In genomic region chr12:12734561-12735071, GRCh38 we compare ENCODE assay signal across 11 cellular contexts. TPM values are rescaled to one million over a fixed set of nuclear protein-coding genes. Genes with fewer than 3 reads are reported as not detected.
DNase-seq lines count a peak whose midpoint lies in the region; ATAC-seq and TF ChIP-seq lines count a peak whose summit lies in the region.
"Had no signal": no experiment of that assay in that cellular context is flagged by ENCODE, and none has a peak within 500 bp of the region (broad histone marks: within the 10 kb centered on the region; RNA-seq: fewer than 3 reads in every experiment).

No MANE protein-coding gene starts in this region.

- H3K4me2 ChIP-seq in mammary epithelial cell (ENCODE audit: insufficient read depth, low read depth, low read length): no peak overlapping the region

- H3K27ac ChIP-seq in left ventricle myocardium inferior (replicated peaks): peak overlapping the region; percentile 57
- no peak overlapping the region for H3K27ac ChIP-seq in mammary epithelial cell (ENCODE audit: insufficient read depth, low read depth, low read length)
- H3K27ac ChIP-seq in muscle layer of duodenum (ENCODE audit: low read length): peak overlapping the region; percentile 57
- H3K27ac ChIP-seq in vagina: peak overlapping the region; percentile 71

- TF ChIP-seq CTCF in left ventricle myocardium inferior (IDR thresholded peaks at IDR 0.05; ENCODE audit: borderline replicate concordance) (no peak), mammary epithelial cell (conservative IDR thresholded peaks at IDR 0.05 in 1 of 2, IDR thresholded peaks at IDR 0.05 in 1 of 2; ENCODE audit: extremely low read depth in 1 of 2, insufficient read depth in 1 of 2, low read depth in 1 of 2, low read length in 2 of 2) (no peak), vagina (IDR thresholded peaks at IDR 0.05) (no peak)

- H3K9ac ChIP-seq in mammary epithelial cell (ENCODE audit: insufficient read depth, low read length): no peak overlapping the region

- H3K4me3 ChIP-seq in left ventricle myocardium inferior (peak overlapping the region; percentile 26), mammary epithelial cell (replicated peaks in 1 of 3; ENCODE audit: insufficient read depth in 1 of 3, low read depth in 2 of 3, low read length in 3 of 3) (no peak overlapping the region), muscle layer of duodenum (ENCODE audit: low read depth in 1 of 2, low read length in 2 of 2) (peak overlapping the region in 1 of 2 donors; percentile 22), vagina (no peak overlapping the region)

- no TSS peak for BruUV-seq in mammary epithelial cell (replicated peaks; lab: Mats Ljungman, UMichigan)

- H3K36me3 ChIP-seq in left ventricle myocardium inferior (no peaks in the 10 kb centered on the region), mammary epithelial cell (ENCODE audit: insufficient read depth, low read length) (no peaks in the 10 kb centered on the region), muscle layer of duodenum (ENCODE audit: control insufficient read depth in 1 of 2, insufficient read depth in 2 of 2, low read length in 2 of 2) (no peaks in the 10 kb centered on the region), vagina (no peaks in the 10 kb centered on the region)

- peak overlapping the region; percentile 4 for H2AFZ ChIP-seq in mammary epithelial cell (ENCODE audit: low read depth, low read length)

- in situ Hi-C loops in mammary epithelial cell (cut with MboI; ENCODE audit: low sequenced_read_pairs in 2 of 2): no loop called here

- peaks cover 6% of the 10 kb centered on the region for H3K79me2 ChIP-seq in mammary epithelial cell (ENCODE audit: insufficient read depth, low read length)

- no peaks in the 10 kb centered on the region for H3K9me3 ChIP-seq in left ventricle myocardium inferior (replicated peaks)
- H3K9me3 ChIP-seq in mammary epithelial cell (replicated peaks; ENCODE audit: insufficient read depth, low read length): no peaks in the 10 kb centered on the region
- H3K9me3 ChIP-seq in muscle layer of duodenum (ENCODE audit: control insufficient read depth in 1 of 2, low read length in 2 of 2): no peaks in the 10 kb centered on the region
- H3K9me3 ChIP-seq in vagina: no peaks in the 10 kb centered on the region

- TF ChIP-seq POLR2A in vagina (IDR thresholded peaks at IDR 0.05): no peak

- H3K27me3 ChIP-seq in left ventricle myocardium inferior (ENCODE audit: low read depth) (no peaks in the 10 kb centered on the region), mammary epithelial cell (ENCODE audit: insufficient read depth, low read length) (no peaks in the 10 kb centered on the region), muscle layer of duodenum (ENCODE audit: low read depth, low read length) (no peaks in the 10 kb centered on the region), vagina (no peaks in the 10 kb centered on the region)

- dilution Hi-C loops in mammary epithelial cell (cut with HindIII; ENCODE audit: low sequenced_read_pairs): no loop called here

- intact Hi-C loops in left ventricle myocardium inferior (cut with micrococcal nuclease): no loop called here
- intact Hi-C loops in cardiac septum (cut with DNase I): no loop called here
- intact Hi-C loops in mammary epithelial cell (cut with micrococcal nuclease): no loop called here
- intact Hi-C loops in vagina (cut with DNase I): no loop called here

- H4K20me1 ChIP-seq in mammary epithelial cell (ENCODE audit: insufficient read depth, low read length): no peaks in the 10 kb centered on the region

- CTCF ChIA-PET in mammary epithelial cell (lab: Charles Lee; ENCODE audit: low non-redundant PET): no interaction called here

- 48% methylated on average over 8 of the region's 8 CpGs for WGBS in mammary epithelial cell (ENCODE audit: low coverage, missing lambda C conversion rate)

- H3K4me1 ChIP-seq in left ventricle myocardium inferior: peaks cover 23% of the 10 kb centered on the region
- no peaks in the 10 kb centered on the region for H3K4me1 ChIP-seq in mammary epithelial cell (ENCODE audit: insufficient read depth, low read length)
- H3K4me1 ChIP-seq in muscle layer of duodenum (ENCODE audit: control insufficient read depth in 1 of 2, insufficient read depth in 2 of 2, low read length in 2 of 2): peaks cover 0 to 4% of the 10 kb centered on the region in 2 donors
- H3K4me1 ChIP-seq in vagina: peaks cover 27% of the 10 kb centered on the region

- ATAC-seq in HG03469 (IDR thresholded peaks at IDR 0.05; ENCODE audit: unreplicated experiment): no peak

- DNase-seq in left ventricle myocardium inferior (no peak), cardiac septum (ENCODE audit: low spot score) (no peak), mammary epithelial cell (no peak), vagina (ENCODE audit: extremely low spot score in 2 of 2) (no peak), activated gamma-delta T cell treated with Interleukin-2 at 50 U/mL for 16 hours (no peak), GM19240 (ENCODE audit: insufficient read length, low spot score) (no peak)
- DNase-seq: activated CD4-positive, alpha-beta T cell treated with anti-CD3 and anti-CD28 coated beads for 1 hour; dermis blood vessel endothelial cell; midbrain had no signal

RNA-seq across cellular contexts. Expression of gene CDKN1B, which starts 17.4 kb away (rescaled TPM):
- total RNA-seq in left ventricle myocardium inferior: 36.3 TPM
- 29.5 TPM for total RNA-seq in cardiac septum
- total RNA-seq in mammary epithelial cell: 10 to 100 TPM; 13.3 to 23.0 TPM
- 4.7 TPM for polyA plus RNA-seq in mammary epithelial cell
- polyA minus RNA-seq in mammary epithelial cell: 9.5 TPM
- 52.5 TPM for total RNA-seq in vagina

RNA-seq across cellular contexts. Expression of gene GPR19, which starts 38.6 kb away (rescaled TPM):
- not detected for total RNA-seq in left ventricle myocardium inferior
- not detected for total RNA-seq in cardiac septum
- total RNA-seq in mammary epithelial cell: 1 to 10 TPM in 1 of 2 donors, not detected in 1; 1.7 TPM
- polyA plus RNA-seq in mammary epithelial cell: 0.74 TPM
- polyA minus RNA-seq in mammary epithelial cell: not detected
- total RNA-seq in vagina: not detected

RNA-seq across cellular contexts. Expression of gene APOLD1, which starts 50.8 kb away (rescaled TPM):
- total RNA-seq in left ventricle myocardium inferior (22.0 TPM), cardiac septum (13.0 TPM), mammary epithelial cell (1 to 10 TPM in 1 of 2 donors, under 1 TPM in 1; 0.99 to 2.7 TPM), vagina (127 TPM)
- polyA plus RNA-seq in mammary epithelial cell: 0.49 TPM
- 0.21 TPM for polyA minus RNA-seq in mammary epithelial cell
